In the genomic region with DNA sequence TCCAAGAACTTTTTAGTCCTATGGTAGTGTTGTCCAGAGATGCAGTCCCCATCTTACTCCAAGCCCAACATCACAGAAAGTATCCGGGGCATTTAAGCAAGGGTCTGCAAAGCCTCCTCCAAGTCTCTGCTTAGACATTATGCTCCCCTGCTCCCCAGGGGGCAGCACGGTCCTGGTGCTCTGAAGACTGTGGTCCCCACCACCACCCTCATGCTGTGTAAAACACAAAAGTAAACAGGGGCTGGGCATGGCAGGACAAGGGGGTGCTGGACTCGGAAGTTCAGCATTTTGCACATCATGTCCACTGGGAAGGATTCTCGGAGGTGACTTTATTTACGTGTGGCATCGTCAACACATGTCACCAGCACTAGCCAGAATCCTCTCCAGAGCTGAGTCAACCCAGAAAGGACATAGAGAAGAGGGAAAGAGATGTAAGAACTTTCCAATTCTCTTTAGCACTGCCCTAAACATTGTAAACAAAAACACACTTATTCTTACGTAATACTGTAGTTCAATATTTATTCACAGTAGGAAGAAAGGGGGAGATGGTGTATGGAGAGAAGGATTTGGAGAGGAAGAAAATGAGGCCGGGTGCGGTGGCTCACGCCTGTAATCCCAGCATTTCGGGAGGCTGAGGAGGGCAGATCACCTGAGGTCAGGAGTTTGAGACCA, we compare ENCODE assay signal across 14 cellular contexts. TPM values are rescaled to one million over a fixed set of nuclear protein-coding genes. Genes with fewer than 3 reads are reported as not detected.
DNase-seq lines count a peak whose midpoint lies in the region; ATAC-seq, FAIRE-seq and TF ChIP-seq lines count a peak whose summit lies in the region.
"Had no signal": no experiment of that assay in that cellular context is flagged by ENCODE, and none has a peak within 500 bp of the region (broad histone marks: within the 10 kb centered on the region; RNA-seq: fewer than 3 reads in every experiment).

No MANE protein-coding gene starts in this region.

- TF ChIP-seq CTCF in D721Med (IDR thresholded peaks at IDR 0.05; ENCODE audit: insufficient read depth, missing control alignments), result peak; percentile 33
- peak; percentile 26 for TF ChIP-seq CTCF in lower lobe of right lung (IDR thresholded peaks at IDR 0.05)
- TF ChIP-seq CTCF in smooth muscle cell (IDR thresholded peaks at IDR 0.05; ENCODE audit: borderline replicate concordance, insufficient read depth, poor library complexity, severe bottlenecking), result no peak

- intact Hi-C loops in lower lobe of right lung (cut with DNase I), result no loop called here

- no peaks in the 10 kb centered on the region for H3K9me3 ChIP-seq in HUES6 (ENCODE audit: control insufficient read depth, insufficient read depth, low read depth, low read length)
- no peaks in the 10 kb centered on the region for H3K9me3 ChIP-seq in lower lobe of right lung
- H3K9me3 ChIP-seq in smooth muscle cell (replicated peaks; ENCODE audit: low read depth), result no peaks in the 10 kb centered on the region
- H3K9me3 ChIP-seq: heart left ventricle had no signal

- ATAC-seq in lower lobe of right lung, result peak; percentile 64 to 74
- no peak for ATAC-seq in HG03378 (IDR thresholded peaks at IDR 0.05; ENCODE audit: unreplicated experiment)

- peaks cover 14% of the 10 kb centered on the region for H4K20me1 ChIP-seq in smooth muscle cell (ENCODE audit: low read depth)

- no peak overlapping the region for H3K4me2 ChIP-seq in smooth muscle cell

- no peak overlapping the region for H2AFZ ChIP-seq in smooth muscle cell (ENCODE audit: low read depth)
- H2AFZ ChIP-seq: parathyroid adenoma had no signal

- H3K27me3 ChIP-seq in HUES6 (ENCODE audit: control insufficient read depth, insufficient read depth, low read length), result no peaks in the 10 kb centered on the region
- H3K27me3 ChIP-seq in lower lobe of right lung (ENCODE audit: low read depth), result no peaks in the 10 kb centered on the region
- H3K27me3 ChIP-seq in smooth muscle cell (ENCODE audit: low read depth), result no peaks in the 10 kb centered on the region
- H3K27me3 ChIP-seq: heart left ventricle had no signal

- FAIRE-seq in D721Med (lab: Jason Lieb, UNC), result no peak

- H3K4me1 ChIP-seq in HUES6 (ENCODE audit: control insufficient read depth, insufficient read depth, low read length), result no peaks in the 10 kb centered on the region
- peaks cover under 1% of the 10 kb centered on the region for H3K4me1 ChIP-seq in lower lobe of right lung
- H3K4me1 ChIP-seq in smooth muscle cell (ENCODE audit: low read depth), result no peaks in the 10 kb centered on the region
- H3K4me1 ChIP-seq: parathyroid adenoma had no signal

- H3K36me3 ChIP-seq in HUES6 (ENCODE audit: control insufficient read depth, insufficient read depth, low read length) (peaks cover 82% of the 10 kb centered on the region), lower lobe of right lung (peaks cover 53% of the 10 kb centered on the region), smooth muscle cell (ENCODE audit: low read depth) (no peaks in the 10 kb centered on the region)

- H3K9ac ChIP-seq in HUES6 (ENCODE audit: low read length), result no peak overlapping the region
- no peak overlapping the region for H3K9ac ChIP-seq in smooth muscle cell (ENCODE audit: low read depth)
- H3K9ac ChIP-seq: parathyroid adenoma had no signal

- 0 out of 2 replicates have a peak overlapping the region, but pooled peaks have one; percentile 16 for H3K27ac ChIP-seq in HUES6 (ENCODE audit: low read depth, low read length)
- no peak overlapping the region for H3K27ac ChIP-seq in lower lobe of right lung
- H3K27ac ChIP-seq in smooth muscle cell (ENCODE audit: low read depth), result no peak overlapping the region
- H3K27ac ChIP-seq: heart left ventricle, parathyroid adenoma had no signal

- no peak overlapping the region for H3K4me3 ChIP-seq in HUES6 (ENCODE audit: low read depth, low read length)
- H3K4me3 ChIP-seq in lower lobe of right lung, result no peak overlapping the region
- H3K4me3 ChIP-seq in smooth muscle cell, result no peak overlapping the region
- H3K4me3 ChIP-seq: heart left ventricle had no signal

- no peaks in the 10 kb centered on the region for H3F3A ChIP-seq in smooth muscle cell (ENCODE audit: low read depth)

- WGBS in smooth muscle cell (ENCODE audit: low lambda C conversion rate), result 87% methylated on average over 11 of the region's 11 CpGs

- DNase-seq in D721Med (ENCODE audit: insufficient read length, low spot score), result no peak
- peak; percentile 48 for DNase-seq in dermis blood vessel endothelial cell
- no peak for DNase-seq in lower lobe of right lung
- no peak for DNase-seq in SKM-1 (lab: John Stamatoyannopoulos, UW; ENCODE audit: unreplicated experiment)
- no peak for DNase-seq in smooth muscle cell (lab: John Stamatoyannopoulos, UW; ENCODE audit: unreplicated experiment)
- DNase-seq in activated CD4-positive, alpha-beta T cell treated with anti-CD3 and anti-CD28 coated beads, Interleukin-2, amount 50 U/mL, for 4 hours, result no peak
- DNase-seq: activated T-cell treated with anti-CD3 and anti-CD28 coated beads, Interleukin-2, amount 50 U/mL, for 1 hour; effector CD4-positive, alpha-beta T cell; GDM1; heart left ventricle; stimulated activated naive B cell treated with anti-CD40 and anti-IgM and Interleukin-4, amounts not matched to agents 10 μg/mL and 1 μg/mL and 100 μg/mL, for 72 hours had no signal

- H3K79me2 ChIP-seq in smooth muscle cell (ENCODE audit: low read depth), result no peaks in the 10 kb centered on the region
- H3K79me2 ChIP-seq: parathyroid adenoma had no signal

RNA-seq across cellular contexts. Expression of a gene that starts 37.7 kb away (rescaled TPM):
- 81.3 and 110 TPM in 2 replicates for total RNA-seq in dermis blood vessel endothelial cell
- total RNA-seq in lower lobe of right lung, result 276 TPM
- 37.2 and 39.7 TPM in 2 replicates for total RNA-seq in smooth muscle cell
- 59.0 and 76.4 TPM in 2 replicates for polyA plus RNA-seq in smooth muscle cell

RNA-seq across cellular contexts. Expression of a gene that starts 44.7 kb away (rescaled TPM):
- total RNA-seq in dermis blood vessel endothelial cell (32.8 and 38.4 TPM in 2 replicates), lower lobe of right lung (43.0 TPM), smooth muscle cell (15.9 and 31.1 TPM in 2 replicates)
- 19.9 and 21.7 TPM in 2 replicates for polyA plus RNA-seq in smooth muscle cell

RNA-seq across cellular contexts. Expression of a gene that starts 46.0 kb away (rescaled TPM):
- total RNA-seq in dermis blood vessel endothelial cell (104 and 109 TPM in 2 replicates), lower lobe of right lung (95.5 TPM), smooth muscle cell (115 and 165 TPM in 2 replicates)
- polyA plus RNA-seq in smooth muscle cell, result 302 and 314 TPM in 2 replicates
